In genomic region chr6:44092312-44092884, GRCh38 we compare ENCODE assay signal across 1 cellular context.
TF ChIP-seq lines count a peak whose summit lies in the region.

No MANE protein-coding gene starts in this region.

TF ChIP-seq in HepG2, 621 proteins besides CTCF, POLR2A, EP300 and RAD21 (continued from another document and continues in another):
- TF ChIP-seq ARID5B (CRISPR knock-in tag; IDR thresholded peaks at IDR 0.05) (peak; percentile 96), RXRA (CRISPR knock-in tag; IDR thresholded peaks at IDR 0.05) (peak; percentile 80; the same call in 1 of the 2 replicates), MYC (CRISPR knock-in tag; IDR thresholded peaks at IDR 0.05; ENCODE audit: borderline replicate concordance) (no peak), SAFB2 (CRISPR knock-in tag; IDR thresholded peaks at IDR 0.05; ENCODE audit: borderline replicate concordance, low read depth) (no peak; the same call in 1 of the 2 replicates), KDM5A (IDR thresholded peaks at IDR 0.05; ENCODE audit: borderline replicate concordance, low read length) (no peak), SP2 (CRISPR knock-in tag; IDR thresholded peaks at IDR 0.05) (no peak), SETDB1 (CRISPR knock-in tag; IDR thresholded peaks at IDR 0.05; ENCODE audit: borderline replicate concordance) (no peak), NFKBIZ (CRISPR knock-in tag; IDR thresholded peaks at IDR 0.05) (no peak), ZFP82 (CRISPR knock-in tag; IDR thresholded peaks at IDR 0.05; ENCODE audit: borderline replicate concordance) (no peak), MLXIP (CRISPR knock-in tag; IDR thresholded peaks at IDR 0.05; ENCODE audit: borderline replicate concordance) (no peak), ZNF660 (CRISPR knock-in tag; IDR thresholded peaks at IDR 0.05; ENCODE audit: borderline replicate concordance, low read depth) (no peak), PHB2 (IDR thresholded peaks at IDR 0.05; ENCODE audit: partially characterized antibody) (no peak), TARDBP (CRISPR knock-in tag; IDR thresholded peaks at IDR 0.05) (peak; percentile 92), CSRNP1 (CRISPR knock-in tag; IDR thresholded peaks at IDR 0.05) (peak; percentile 22; the same call in 1 of the 2 replicates), ZNF343 (CRISPR knock-in tag; IDR thresholded peaks at IDR 0.05) (no peak), POLR2AphosphoS2 (IDR thresholded peaks at IDR 0.05; ENCODE audit: low read depth, low read length) (no peak), MATR3 (CRISPR knock-in tag; IDR thresholded peaks at IDR 0.05) (no peak), MEIS2 (CRISPR knock-in tag; IDR thresholded peaks at IDR 0.05) (peak; percentile 93), ZNF879 (CRISPR knock-in tag; IDR thresholded peaks at IDR 0.05) (no peak), ZNF33B (CRISPR knock-in tag; IDR thresholded peaks at IDR 0.05) (no peak), THAP7 (CRISPR knock-in tag; IDR thresholded peaks at IDR 0.05) (no peak; the same call in 1 of the 2 replicates), THYN1 (CRISPR knock-in tag; IDR thresholded peaks at IDR 0.05; ENCODE audit: borderline replicate concordance, low read depth) (no peak), ZNF414 (CRISPR knock-in tag; IDR thresholded peaks at IDR 0.05) (peak; percentile 59; the same call in 1 of the 2 replicates), ZNF275 (CRISPR knock-in tag; IDR thresholded peaks at IDR 0.05; ENCODE audit: borderline replicate concordance) (no peak), GPN1 (CRISPR knock-in tag; IDR thresholded peaks at IDR 0.05; ENCODE audit: borderline replicate concordance) (no peak), ETV6 (CRISPR knock-in tag; conservative IDR thresholded peaks at IDR 0.05) (no peak), SMAD9 (CRISPR knock-in tag; IDR thresholded peaks at IDR 0.05) (no peak), CREB3 (CRISPR knock-in tag; IDR thresholded peaks at IDR 0.05) (no peak)
- TF ChIP-seq, protein P1, sequence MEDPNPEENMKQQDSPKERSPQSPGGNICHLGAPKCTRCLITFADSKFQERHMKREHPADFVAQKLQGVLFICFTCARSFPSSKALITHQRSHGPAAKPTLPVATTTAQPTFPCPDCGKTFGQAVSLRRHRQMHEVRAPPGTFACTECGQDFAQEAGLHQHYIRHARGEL (CRISPR knock-in tag; IDR thresholded peaks at IDR 0.05), result no peak
- TF ChIP-seq, protein P2, sequence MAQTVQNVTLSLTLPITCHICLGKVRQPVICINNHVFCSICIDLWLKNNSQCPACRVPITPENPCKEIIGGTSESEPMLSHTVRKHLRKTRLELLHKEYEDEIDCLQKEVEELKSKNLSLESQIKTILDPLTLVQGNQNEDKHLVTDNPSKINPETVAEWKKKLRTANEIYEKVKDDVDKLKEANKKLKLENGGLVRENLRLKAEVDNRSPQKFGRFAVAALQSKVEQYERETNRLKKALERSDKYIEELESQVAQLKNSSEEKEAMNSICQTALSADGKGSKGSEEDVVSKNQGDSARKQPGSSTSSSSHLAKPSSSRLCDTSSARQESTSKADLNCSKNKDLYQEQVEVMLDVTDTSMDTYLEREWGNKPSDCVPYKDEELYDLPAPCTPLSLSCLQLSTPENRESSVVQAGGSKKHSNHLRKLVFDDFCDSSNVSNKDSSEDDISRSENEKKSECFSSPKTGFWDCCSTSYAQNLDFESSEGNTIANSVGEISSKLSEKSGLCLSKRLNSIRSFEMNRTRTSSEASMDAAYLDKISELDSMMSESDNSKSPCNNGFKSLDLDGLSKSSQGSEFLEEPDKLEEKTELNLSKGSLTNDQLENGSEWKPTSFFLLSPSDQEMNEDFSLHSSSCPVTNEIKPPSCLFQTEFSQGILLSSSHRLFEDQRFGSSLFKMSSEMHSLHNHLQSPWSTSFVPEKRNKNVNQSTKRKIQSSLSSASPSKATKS (CRISPR knock-in tag; IDR thresholded peaks at IDR 0.05), result peak; percentile 79; the same call in 1 of the 2 replicates
- TF ChIP-seq, protein P3, sequence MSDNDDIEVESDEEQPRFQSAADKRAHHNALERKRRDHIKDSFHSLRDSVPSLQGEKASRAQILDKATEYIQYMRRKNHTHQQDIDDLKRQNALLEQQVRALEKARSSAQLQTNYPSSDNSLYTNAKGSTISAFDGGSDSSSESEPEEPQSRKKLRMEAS (IDR thresholded peaks at IDR 0.05), result peak; percentile 53; the same call in 1 of the 2 replicates
- TF ChIP-seq, protein P4, sequence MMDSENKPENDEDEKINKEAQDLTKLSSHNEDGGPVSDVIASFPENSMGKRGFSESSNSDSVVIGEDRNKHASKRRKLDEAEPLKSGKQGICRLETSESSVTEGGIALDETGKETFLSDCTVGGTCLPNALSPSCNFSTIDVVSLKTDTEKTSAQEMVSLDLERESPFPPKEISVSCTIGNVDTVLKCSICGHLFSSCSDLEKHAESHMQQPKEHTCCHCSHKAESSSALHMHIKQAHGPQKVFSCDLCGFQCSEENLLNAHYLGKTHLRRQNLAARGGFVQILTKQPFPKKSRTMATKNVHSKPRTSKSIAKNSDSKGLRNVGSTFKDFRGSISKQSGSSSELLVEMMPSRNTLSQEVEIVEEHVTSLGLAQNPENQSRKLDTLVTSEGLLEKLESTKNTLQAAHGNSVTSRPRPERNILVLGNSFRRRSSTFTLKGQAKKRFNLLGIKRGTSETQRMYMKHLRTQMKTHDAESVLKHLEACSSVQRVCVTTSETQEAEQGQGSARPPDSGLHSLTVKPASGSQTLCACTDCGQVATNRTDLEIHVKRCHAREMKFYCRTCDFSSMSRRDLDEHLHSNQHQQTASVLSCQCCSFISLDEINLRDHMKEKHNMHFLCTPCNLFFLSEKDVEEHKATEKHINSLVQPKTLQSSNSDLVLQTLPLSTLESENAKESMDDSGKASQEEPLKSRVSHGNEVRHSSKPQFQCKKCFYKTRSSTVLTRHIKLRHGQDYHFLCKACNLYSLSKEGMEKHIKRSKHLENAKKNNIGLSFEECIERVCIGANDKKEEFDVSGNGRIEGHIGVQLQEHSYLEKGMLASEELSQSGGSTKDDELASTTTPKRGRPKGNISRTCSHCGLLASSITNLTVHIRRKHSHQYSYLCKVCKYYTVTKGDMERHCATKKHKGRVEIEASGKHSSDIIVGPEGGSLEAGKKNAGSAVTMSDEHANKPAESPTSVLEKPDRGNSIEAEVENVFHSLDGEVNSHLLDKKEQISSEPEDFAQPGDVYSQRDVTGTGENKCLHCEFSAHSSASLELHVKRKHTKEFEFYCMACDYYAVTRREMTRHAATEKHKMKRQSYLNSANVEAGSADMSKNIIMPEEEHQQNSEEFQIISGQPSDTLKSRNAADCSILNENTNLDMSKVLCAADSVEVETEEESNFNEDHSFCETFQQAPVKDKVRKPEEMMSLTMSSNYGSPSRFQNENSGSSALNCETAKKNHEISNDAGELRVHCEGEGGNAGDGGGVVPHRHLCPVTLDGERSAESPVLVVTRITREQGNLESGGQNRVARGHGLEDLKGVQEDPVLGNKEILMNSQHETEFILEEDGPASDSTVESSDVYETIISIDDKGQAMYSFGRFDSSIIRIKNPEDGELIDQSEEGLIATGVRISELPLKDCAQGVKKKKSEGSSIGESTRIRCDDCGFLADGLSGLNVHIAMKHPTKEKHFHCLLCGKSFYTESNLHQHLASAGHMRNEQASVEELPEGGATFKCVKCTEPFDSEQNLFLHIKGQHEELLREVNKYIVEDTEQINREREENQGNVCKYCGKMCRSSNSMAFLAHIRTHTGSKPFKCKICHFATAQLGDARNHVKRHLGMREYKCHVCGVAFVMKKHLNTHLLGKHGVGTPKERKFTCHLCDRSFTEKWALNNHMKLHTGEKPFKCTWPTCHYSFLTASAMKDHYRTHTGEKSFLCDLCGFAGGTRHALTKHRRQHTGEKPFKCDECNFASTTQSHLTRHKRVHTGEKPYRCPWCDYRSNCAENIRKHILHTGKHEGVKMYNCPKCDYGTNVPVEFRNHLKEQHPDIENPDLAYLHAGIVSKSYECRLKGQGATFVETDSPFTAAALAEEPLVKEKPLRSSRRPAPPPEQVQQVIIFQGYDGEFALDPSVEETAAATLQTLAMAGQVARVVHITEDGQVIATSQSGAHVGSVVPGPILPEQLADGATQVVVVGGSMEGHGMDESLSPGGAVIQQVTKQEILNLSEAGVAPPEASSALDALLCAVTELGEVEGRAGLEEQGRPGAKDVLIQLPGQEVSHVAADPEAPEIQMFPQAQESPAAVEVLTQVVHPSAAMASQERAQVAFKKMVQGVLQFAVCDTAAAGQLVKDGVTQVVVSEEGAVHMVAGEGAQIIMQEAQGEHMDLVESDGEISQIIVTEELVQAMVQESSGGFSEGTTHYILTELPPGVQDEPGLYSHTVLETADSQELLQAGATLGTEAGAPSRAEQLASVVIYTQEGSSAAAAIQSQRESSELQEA (CRISPR knock-in tag; IDR thresholded peaks at IDR 0.05; ENCODE audit: not compliant biosample characterization), result no peak
